Comparison of ENCODE assay signal across 11 cellular contexts in the genomic region with DNA sequence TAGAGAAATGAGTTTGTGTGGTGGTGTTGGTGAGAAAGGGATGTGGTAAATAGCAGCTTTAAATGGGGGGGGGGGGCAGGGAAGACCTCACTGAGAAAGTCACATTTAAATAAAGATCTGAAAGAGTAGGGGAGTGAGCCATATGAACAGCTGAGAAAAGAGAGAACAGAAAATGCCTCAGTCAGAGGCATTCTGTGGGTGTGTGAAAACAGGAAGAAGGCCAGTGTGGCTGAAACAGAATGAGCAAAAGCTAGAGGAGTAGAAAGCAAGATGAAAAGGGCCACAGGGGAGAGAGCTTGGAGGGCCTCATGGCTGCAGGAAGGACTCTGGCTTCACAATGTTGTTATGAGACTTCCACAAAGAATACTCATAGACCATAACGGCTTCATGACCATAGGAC.
DNase-seq lines count a peak whose midpoint lies in the region; ATAC-seq and TF ChIP-seq lines count a peak whose summit lies in the region.
"Had no signal": no experiment of that assay in that cellular context is flagged by ENCODE, and none has a peak within 500 bp of the region (broad histone marks: within the 10 kb centered on the region; RNA-seq: fewer than 3 reads in every experiment).

No MANE protein-coding gene starts in this region.

- no peak overlapping the region for H2AFZ ChIP-seq in SK-N-SH (ENCODE audit: low read depth)

- H3K36me3 ChIP-seq in SK-N-SH (replicated peaks in 1 of 2; ENCODE audit: control insufficient read depth in 1 of 2, insufficient read depth in 2 of 2, low read length in 1 of 2) = no peaks in the 10 kb centered on the region
- H3K36me3 ChIP-seq: heart right ventricle had no signal

- no peaks in the 10 kb centered on the region for H3K9me2 ChIP-seq in SK-N-SH

- H3K9ac ChIP-seq in SK-N-SH = no peak overlapping the region

- no peak for TF ChIP-seq EP300 in SK-N-SH (IDR thresholded peaks at IDR 0.05; ENCODE audit: borderline replicate concordance in 1 of 2, low read depth in 1 of 2, low read length in 1 of 2)

- POLR2A ChIA-PET in SK-N-SH (lab: Yijun Ruan, JAX) = no interaction called here

- H3K4me1 ChIP-seq in SK-N-SH (ENCODE audit: control insufficient read depth in 1 of 2, insufficient read depth in 2 of 2, low read depth in 1 of 2, low read length in 1 of 2) = no peaks in the 10 kb centered on the region
- H3K4me1 ChIP-seq: heart right ventricle had no signal

- DNase-seq in choroid plexus epithelial cell (ENCODE audit: low read depth) (peak; percentile 1), SK-N-SH (no peak), NCI-H524 treated with DMSO at 0.1 percent for 48 hours (lab: John Stamatoyannopoulos, UW) (no peak), anterior cingulate cortex (lab: John Stamatoyannopoulos, UW) (no peak)
- DNase-seq in stimulated activated CD4-positive, alpha-beta T cell treated with anti-CD3 and anti-CD28 coated beads, Interleukin-12 subunit alpha, Interleukin-12 subunit beta, amount 100 ng/mL, for 4 hours = no peak
- DNase-seq: activated T-cell treated with anti-CD3 and anti-CD28 coated beads for 4 hours, heart right ventricle, NCI-H345 had no signal

- H3K4me2 ChIP-seq in SK-N-SH = no peak overlapping the region

- no peak overlapping the region for H3K27ac ChIP-seq in SK-N-SH (ENCODE audit: low read depth in 2 of 2, low read length in 1 of 2)
- H3K27ac ChIP-seq: heart right ventricle had no signal

- 30% methylated on average over 1 of the region's 1 CpG for WGBS in SK-N-SH (ENCODE audit: low lambda C conversion rate)

- H3K9me3 ChIP-seq in SK-N-SH = no peaks in the 10 kb centered on the region

- H3F3A ChIP-seq in SK-N-SH (replicated peaks; ENCODE audit: insufficient read depth) = no peaks in the 10 kb centered on the region

- TF ChIP-seq CTCF in choroid plexus epithelial cell (conservative IDR thresholded peaks at IDR 0.05; ENCODE audit: low read depth, low read length) (no peak), SK-N-SH (IDR thresholded peaks at IDR 0.05) (no peak)

- H3K79me2 ChIP-seq in SK-N-SH (ENCODE audit: insufficient read depth) = no peaks in the 10 kb centered on the region

- CTCF ChIA-PET in SK-N-SH (lab: Yijun Ruan, JAX) = no interaction called here

- ATAC-seq in GM18873 (IDR thresholded peaks at IDR 0.05; ENCODE audit: low FRiP score, unreplicated experiment) (peak; percentile 100), GM21723 (IDR thresholded peaks at IDR 0.05; ENCODE audit: unreplicated experiment) (peak; percentile 100), HG03342 (IDR thresholded peaks at IDR 0.05; ENCODE audit: unreplicated experiment) (peak; percentile 100)
- ATAC-seq: heart right ventricle had no signal

- TF ChIP-seq RAD21 in SK-N-SH (IDR thresholded peaks at IDR 0.05; ENCODE audit: low read length) = no peak

- no peaks in the 10 kb centered on the region for H3K27me3 ChIP-seq in SK-N-SH (ENCODE audit: insufficient read depth)
- H3K27me3 ChIP-seq: heart right ventricle had no signal

- H4K20me1 ChIP-seq in SK-N-SH (ENCODE audit: insufficient read depth) = no peaks in the 10 kb centered on the region

- H3K4me3 ChIP-seq in choroid plexus epithelial cell (ENCODE audit: low read depth, low read length) (no peak overlapping the region), SK-N-SH (ENCODE audit: low read depth in 2 of 2, low read length in 1 of 2) (no peak overlapping the region)
- H3K4me3 ChIP-seq: heart right ventricle had no signal

TF ChIP-seq in SK-N-SH, 30 proteins besides CTCF, POLR2A, EP300 and RAD21:
- no peak for TF ChIP-seq CHD2 (IDR thresholded peaks at IDR 0.05; ENCODE audit: low read length, partially characterized antibody)
